Comparison of ENCODE assay signal across 34 cellular contexts in genomic region chr12:70403827-70404226, GRCh38. TPM values are rescaled to one million over a fixed set of nuclear protein-coding genes. Genes with fewer than 3 reads are reported as not detected.
DNase-seq lines count a peak whose midpoint lies in the region; ATAC-seq, FAIRE-seq and TF ChIP-seq lines count a peak whose summit lies in the region.
"Had no signal": no experiment of that assay in that cellular context is flagged by ENCODE, and none has a peak within 500 bp of the region (broad histone marks: within the 10 kb centered on the region; RNA-seq: fewer than 3 reads in every experiment).

No MANE protein-coding gene starts in this region.

- no peak overlapping the region for H3K4me2 ChIP-seq in HepG2 (ENCODE audit: low read depth, low read length)
- H3K4me2 ChIP-seq in A549, result no peak overlapping the region
- H3K4me2 ChIP-seq in Karpas-422 (ENCODE audit: low read depth, low read length, poor library complexity, severe bottlenecking), result no peak overlapping the region
- H3K4me2 ChIP-seq: BLaER1; BLaER1 treated with 17β-estradiol and CSF1 and Interleukin-3, amounts not matched to agents 10 nM and 100 nM had no signal

- no peaks in the 10 kb centered on the region for H3K9me3 ChIP-seq in HepG2 (ENCODE audit: low read length)
- H3K9me3 ChIP-seq in right lobe of liver, result no peaks in the 10 kb centered on the region
- no peaks in the 10 kb centered on the region for H3K9me3 ChIP-seq in A549
- no peaks in the 10 kb centered on the region for H3K9me3 ChIP-seq in Karpas-422 (ENCODE audit: low read length)
- no peaks in the 10 kb centered on the region for H3K9me3 ChIP-seq in endodermal cell (ENCODE audit: control insufficient read depth, low read length)
- H3K9me3 ChIP-seq: BE2C, BLaER1, Caco-2 had no signal

- H3K9me2 ChIP-seq in Karpas-422 (replicated peaks; ENCODE audit: insufficient read depth, low read length), result no peaks in the 10 kb centered on the region

- H3K27ac ChIP-seq in HepG2 (ENCODE audit: extremely low read length, insufficient read depth, low read length) (no peak overlapping the region), right lobe of liver (no peak overlapping the region), A549 (no peak overlapping the region), Karpas-422 (ENCODE audit: low read length) (peak overlapping the region; percentile 6; the same call in 1 of the 2 replicates), endodermal cell (ENCODE audit: low read depth, low read length) (no peak overlapping the region)
- H3K27ac ChIP-seq: 22Rv1; BLaER1; BLaER1 treated with 17β-estradiol and CSF1 and Interleukin-3, amounts not matched to agents 10 nM and 100 nM; C4-2B had no signal

- POLR2A ChIA-PET in HepG2 (lab: Yijun Ruan, JAX), result no interaction called here
- POLR2A ChIA-PET in A549 (lab: Yijun Ruan, JAX), result no interaction called here

- TF ChIP-seq EP300 in HepG2 (IDR thresholded peaks at IDR 0.05; ENCODE audit: low read depth in 2 of 2, low read length in 2 of 2) (no peak), HepG2 (CRISPR knock-in tag; IDR thresholded peaks at IDR 0.05; ENCODE audit: borderline replicate concordance) (no peak), A549 (IDR thresholded peaks at IDR 0.05) (no peak)

- in situ Hi-C loops in HepG2 (cut with HindIII; ENCODE audit: extremely low pct_ligation_motif_present, low pct_unique_long_range_greater_than_20kb), result no loop called here

- H2AFZ ChIP-seq in HepG2 (ENCODE audit: low read length), result no peak overlapping the region
- H2AFZ ChIP-seq in Karpas-422 (ENCODE audit: low read length), result no peak overlapping the region

- no peaks in the 10 kb centered on the region for H3K9me3 Mint-ChIP-seq in endodermal cell
- H3K9me3 Mint-ChIP-seq: CD4-positive, alpha-beta memory T cell; CD4-positive, alpha-beta T cell; CD4-positive, CD25-positive, alpha-beta regulatory T cell; CD8-positive, alpha-beta memory T cell; CD8-positive, alpha-beta T cell had no signal

- TF ChIP-seq RAD21 in HepG2 (CRISPR knock-in tag; IDR thresholded peaks at IDR 0.05) (no peak), A549 (conservative IDR thresholded peaks at IDR 0.05 in 1 of 2, IDR thresholded peaks at IDR 0.05 in 1 of 2) (no peak)

- H3K4me1 Mint-ChIP-seq in endodermal cell, result peaks cover 2% of the 10 kb centered on the region
- H3K4me1 Mint-ChIP-seq: B cell; CD14-positive monocyte; CD4-positive, alpha-beta memory T cell; CD8-positive, alpha-beta memory T cell had no signal

- FAIRE-seq in HepG2 (lab: Jason Lieb, UNC) (no peak), A549 (lab: Jason Lieb, UNC) (no peak)
- FAIRE-seq: A204.1, D721Med had no signal

- H3K36me3 ChIP-seq in HepG2 (replicated peaks in 1 of 2; ENCODE audit: control insufficient read depth in 1 of 2, insufficient read depth in 2 of 2, low read length in 2 of 2), result no peaks in the 10 kb centered on the region
- H3K36me3 ChIP-seq in right lobe of liver, result no peaks in the 10 kb centered on the region
- peaks cover 93% of the 10 kb centered on the region for H3K36me3 ChIP-seq in Karpas-422 (ENCODE audit: insufficient read depth, low read length)
- peaks cover 31% of the 10 kb centered on the region for H3K36me3 ChIP-seq in endodermal cell (ENCODE audit: control insufficient read depth, insufficient read depth, low read length)
- H3K36me3 ChIP-seq: BE2C had no signal

- CTCF ChIA-PET in HepG2 (lab: Yijun Ruan, JAX; ENCODE audit: low intra/inter-chr PET ratio, low total read pairs), result no interaction called here
- CTCF ChIA-PET in A549 (lab: Yijun Ruan, JAX), result no interaction called here

- BruUV-seq in HepG2 (replicated peaks; lab: Mats Ljungman, UMichigan), result no TSS peak

- DNase-seq in HepG2 (ENCODE audit: low spot score) (no peak), right lobe of liver (no peak), A549 (ENCODE audit: low read depth in 1 of 2, low spot score in 1 of 2) (no peak), Karpas-422 (no peak), activated gamma-delta T cell treated with Interleukin-2 at 50 U/mL for 16 hours (no peak), endodermal cell (no peak)
- DNase-seq: 8988T; ACHN; AML-193; BE2C; C1 segment of cervical spinal cord; Caco-2; Calu3; CD4-positive, alpha-beta memory T cell; CD4-positive, alpha-beta T cell; CD4-positive, CD25-positive, alpha-beta regulatory T cell; CD8-positive, alpha-beta memory T cell; CD8-positive, alpha-beta T cell; COR-L47; DMS 273 treated with DMSO at 0.1 percent for 48 hours; DMS153; DMS53; DMS79; DMS79 treated with DMSO at 0.1 percent for 48 hours; DND-41; EL had no signal

- no peak overlapping the region for H3K4me3 Mint-ChIP-seq in endodermal cell
- H3K4me3 Mint-ChIP-seq: B cell; CD14-positive monocyte; CD4-positive, alpha-beta memory T cell; CD4-positive, alpha-beta T cell; CD4-positive, CD25-positive, alpha-beta regulatory T cell; CD8-positive, alpha-beta memory T cell; CD8-positive, alpha-beta T cell had no signal

- no peak for ATAC-seq in HepG2
- no peak for ATAC-seq in right lobe of liver
- ATAC-seq in A549, result no peak
- ATAC-seq: CD8-positive, alpha-beta T cell had no signal

- no peak overlapping the region for H3K9ac ChIP-seq in HepG2 (ENCODE audit: insufficient read depth, low read depth, low read length)
- no peak overlapping the region for H3K9ac ChIP-seq in Karpas-422 (ENCODE audit: low read length)
- H3K9ac ChIP-seq in endodermal cell (ENCODE audit: extremely low read depth, low read length, poor library complexity, severe bottlenecking), result no peak overlapping the region
- H3K9ac ChIP-seq: BLaER1; BLaER1 treated with 17β-estradiol and CSF1 and Interleukin-3, amounts not matched to agents 10 nM and 100 nM had no signal

- H3K27me3 Mint-ChIP-seq in endodermal cell (ENCODE audit: insufficient read depth), result no peaks in the 10 kb centered on the region
- H3K27me3 Mint-ChIP-seq: B cell; CD4-positive, alpha-beta memory T cell; CD4-positive, alpha-beta T cell; CD4-positive, CD25-positive, alpha-beta regulatory T cell had no signal

- H3K27ac Mint-ChIP-seq in endodermal cell, result no peak overlapping the region
- H3K27ac Mint-ChIP-seq: B cell; CD14-positive monocyte; CD4-positive, alpha-beta memory T cell; CD4-positive, alpha-beta T cell; CD4-positive, CD25-positive, alpha-beta regulatory T cell; CD8-positive, alpha-beta memory T cell; CD8-positive, alpha-beta T cell had no signal

- H4K20me1 ChIP-seq in HepG2 (ENCODE audit: insufficient read depth, low read length), result no peaks in the 10 kb centered on the region
- H4K20me1 ChIP-seq in Karpas-422 (ENCODE audit: insufficient read depth, low read depth, low read length), result peaks cover 15% of the 10 kb centered on the region; the same call in 1 of the 2 replicates
- H4K20me1 ChIP-seq: BLaER1; BLaER1 treated with 17β-estradiol and CSF1 and Interleukin-3, amounts not matched to agents 10 nM and 100 nM had no signal

- H3K4me1 ChIP-seq in HepG2 (ENCODE audit: insufficient read depth, low read length) (peaks cover 5% of the 10 kb centered on the region; the same call in 1 of the 2 replicates), right lobe of liver (no peaks in the 10 kb centered on the region), A549 (no peaks in the 10 kb centered on the region), Karpas-422 (ENCODE audit: low read length) (peaks cover 3% of the 10 kb centered on the region), endodermal cell (ENCODE audit: control insufficient read depth, insufficient read depth, low read length) (no peaks in the 10 kb centered on the region)
- H3K4me1 ChIP-seq: BE2C; BLaER1; BLaER1 treated with 17β-estradiol and CSF1 and Interleukin-3, amounts not matched to agents 10 nM and 100 nM; Caco-2 had no signal

- TF ChIP-seq POLR2A in HepG2 (IDR thresholded peaks at IDR 0.05; ENCODE audit: insufficient read depth in 1 of 2, low read depth in 2 of 2, low read length in 2 of 2), result no peak
- TF ChIP-seq POLR2A in right lobe of liver (IDR thresholded peaks at IDR 0.05), result no peak
- no peak for TF ChIP-seq POLR2A in A549 (IDR thresholded peaks at IDR 0.05; ENCODE audit: low read length)

- intact Hi-C loops in HepG2 (cut with micrococcal nuclease; ENCODE audit: unreplicated experiment) (no loop called here), right lobe of liver (cut with DNase I) (no loop called here)

- TF ChIP-seq CTCF in HepG2 (CRISPR knock-in tag; IDR thresholded peaks at IDR 0.05) (no peak), right lobe of liver (IDR thresholded peaks at IDR 0.05) (no peak), A549 (IDR thresholded peaks at IDR 0.05) (no peak), endodermal cell (conservative IDR thresholded peaks at IDR 0.05) (no peak)

- H3K36me3 Mint-ChIP-seq in endodermal cell (ENCODE audit: low read depth), result peaks cover 59% of the 10 kb centered on the region

- H3K27me3 ChIP-seq in HepG2 (ENCODE audit: control insufficient read depth in 1 of 2, insufficient read depth in 2 of 2, low read length in 2 of 2) (no peaks in the 10 kb centered on the region), right lobe of liver (no peaks in the 10 kb centered on the region), Karpas-422 (ENCODE audit: low read length) (no peaks in the 10 kb centered on the region), endodermal cell (ENCODE audit: control insufficient read depth, insufficient read depth, low read length, poor library complexity, severe bottlenecking) (no peaks in the 10 kb centered on the region)
- H3K27me3 ChIP-seq: BE2C; BLaER1; BLaER1 treated with 17β-estradiol and CSF1 and Interleukin-3, amounts not matched to agents 10 nM and 100 nM had no signal

- H3K4me3 ChIP-seq in HepG2 (replicated peaks in 1 of 3; ENCODE audit: insufficient read depth in 1 of 3, low read depth in 2 of 3, low read length in 3 of 3), result no peak overlapping the region
- H3K4me3 ChIP-seq in right lobe of liver, result no peak overlapping the region
- H3K4me3 ChIP-seq in A549, result no peak overlapping the region
- no peak overlapping the region for H3K4me3 ChIP-seq in Karpas-422 (ENCODE audit: low read length)
- H3K4me3 ChIP-seq in endodermal cell (ENCODE audit: low read length), result no peak overlapping the region
- H3K4me3 ChIP-seq: BLaER1; BLaER1 treated with 17β-estradiol and CSF1 and Interleukin-3, amounts not matched to agents 10 nM and 100 nM had no signal

- H3K79me2 ChIP-seq in HepG2 (ENCODE audit: insufficient read depth, low read length), result no peaks in the 10 kb centered on the region
- peaks cover 96% of the 10 kb centered on the region for H3K79me2 ChIP-seq in Karpas-422 (ENCODE audit: low read length)

RNA-seq across cellular contexts. Expression of gene KCNMB4, which starts 37.7 kb away (rescaled TPM):
- total RNA-seq in HepG2 (2016; rRNA removed; fragmentation: Illumina TruSeq; extraction: Trizol) (0.84 and 1.7 TPM in 2 replicates), right lobe of liver (1 to 10 TPM in 1 of 6 experiments, under 1 TPM in 5; 0.25 to 1.3 (median 0.57) TPM), endodermal cell (10 to 100 TPM; 11.9 to 13.1 TPM)
- total RNA-seq in HepG2 (2016; cell fraction: cytosol; rRNA removed; fragmentation: Illumina TruSeq; extraction: Trizol; ENCODE audit: low read depth), result 0.71 and 0.97 TPM in 2 replicates
- 0.68 and 0.89 TPM in 2 replicates for total RNA-seq in HepG2 (2016; cell fraction: insoluble cytoplasmic fraction; rRNA removed; fragmentation: Illumina TruSeq; extraction: Trizol)
- 1.3 and 1.8 TPM in 2 replicates for total RNA-seq in HepG2 (2016; cell fraction: membrane; rRNA removed; fragmentation: Illumina TruSeq; extraction: Trizol)
- 0.66 and 0.68 TPM in 2 replicates for total RNA-seq in HepG2 (2016; cell fraction: nucleus; rRNA removed; fragmentation: Illumina TruSeq; extraction: Trizol)
- polyA plus RNA-seq in HepG2 (2011; rRNA removed) (0.67 and 1.1 TPM in 2 replicates), A549 (2011; rRNA removed) (0.13 TPM in 2 replicates), A549 (2017; fragmentation: RNase III; extraction: RNeasy Plus Mini Kit Qiagen cat#74134 plus additional on column Dnase treatment) (0.04 to 0.08 TPM (median 0.08 TPM) in 3 replicates)
- 0.95 and 1.1 TPM in 2 replicates for polyA plus RNA-seq in HepG2 (2011; cell fraction: cytosol; rRNA removed)
- 0.53 and 0.57 TPM in 2 replicates for polyA plus RNA-seq in HepG2 (2011; cell fraction: nucleus; rRNA removed)
- polyA plus RNA-seq in HepG2 (2012), result 0.35 and 0.38 TPM in 2 replicates
- polyA plus RNA-seq in HepG2 (2016; cell fraction: cytosol; fragmentation: Illumina TruSeq; extraction: Trizol; ENCODE audit: low read depth), result 1.0 and 1.1 TPM in 2 replicates
- polyA plus RNA-seq in HepG2 (2016; cell fraction: insoluble cytoplasmic fraction; fragmentation: Illumina TruSeq; extraction: Trizol; ENCODE audit: low read depth), result 0.85 and 0.97 TPM in 2 replicates
- 1.2 and 1.5 TPM in 2 replicates for polyA plus RNA-seq in HepG2 (2016; cell fraction: membrane; fragmentation: Illumina TruSeq; extraction: Trizol; ENCODE audit: low read depth)
- 0.88 and 0.93 TPM in 2 replicates for polyA plus RNA-seq in HepG2 (2016; cell fraction: nucleus; fragmentation: Illumina TruSeq; extraction: Trizol; ENCODE audit: insufficient read depth, low read depth)
- polyA minus RNA-seq in HepG2 (2011; rRNA and poly(A)+ RNA removed; ENCODE audit: low replicate concordance), result 1.6 and 2.8 TPM in 2 replicates
- polyA minus RNA-seq in HepG2 (2011; cell fraction: cytosol; rRNA and poly(A)+ RNA removed), result 0.44 and 0.59 TPM in 2 replicates
- 0.77 and 1.2 TPM in 2 replicates for polyA minus RNA-seq in HepG2 (2011; cell fraction: nucleus; rRNA and poly(A)+ RNA removed)
- 0.04 and 0.05 TPM in 2 replicates for polyA plus RNA-seq in A549 (2012; cell fraction: cytosol; rRNA removed)
- polyA plus RNA-seq in A549 (2012; cell fraction: nucleus; rRNA removed), result 0.02 and 0.06 TPM in 2 replicates
- 0.08 and 0.10 TPM in 2 replicates for polyA minus RNA-seq in A549 (2011; rRNA and poly(A)+ RNA removed)
- total RNA-seq in Karpas-422 (2014; rRNA removed; shearing (Covaris generic); ENCODE audit: low replicate concordance), result 55.5 and 55.9 TPM in 2 replicates
- polyA plus RNA-seq in endodermal cell (2013, experiment 1 of 2), result 13.5 TPM
- 13.1 TPM for polyA plus RNA-seq in endodermal cell (2013, experiment 2 of 2)

Comparison
In these comparisons a context has a peak if more than half of its experiments do, and no peak if none do; other contexts are left out.
1. Of the 38 proteins assayed by ChIP-seq in both HepG2 and A549: peak only in HepG2: none; only in A549: none; in both: MAFK; in neither: 37.